16 cellular contexts compared by ENCODE assay signal in genomic region chr10:124029559-124029958, GRCh38.
"Had no signal": no experiment of that assay in that cellular context is flagged by ENCODE, and none has a peak within 500 bp of the region (broad histone marks: within the 10 kb centered on the region; RNA-seq: fewer than 3 reads in every experiment).

No MANE protein-coding gene starts in this region.

- H3K4me2 ChIP-seq: hepatocyte, smooth muscle cell had no signal

- DNase-seq: foreskin keratinocyte; head of caudate nucleus; left colon; mammary epithelial cell; naive thymus-derived CD4-positive, alpha-beta T cell; nephron progenitor cell; ovary; right cardiac atrium; stimulated activated CD4-positive, alpha-beta T cell treated with anti-CD3 and anti-CD28 coated beads, Interleukin-4, amount 100 ng/mL, for 1 hour; stimulated activated CD8-positive, alpha-beta memory T cell treated with anti-CD3 and anti-CD28 coated beads, Interleukin-4, amount 100 ng/mL, for 48 hours; stimulated activated naive CD8-positive, alpha-beta T cell treated with anti-CD3 and anti-CD28 coated beads, Interleukin-15, Interleukin-2, amounts not matched to agents 100 U/mL and 50 U/mL, for 24 hours; testis had no signal

- H3K9me3 ChIP-seq: ovary, testis, tibial nerve had no signal

- H3K36me3 ChIP-seq: ovary had no signal

- H3K4me3 ChIP-seq: hepatocyte, ovary, smooth muscle cell, testis, tibial nerve had no signal

- H2AFZ ChIP-seq: hepatocyte had no signal

- FAIRE-seq: colon had no signal

- H3K27me3 ChIP-seq: foreskin keratinocyte, hepatocyte, ovary, testis, tibial nerve had no signal

- H3K4me1 ChIP-seq: foreskin keratinocyte had no signal

- H3K27ac ChIP-seq: foreskin keratinocyte, hepatocyte, testis, tibial nerve had no signal
